12 cellular contexts compared by ENCODE assay signal in the genomic region with DNA sequence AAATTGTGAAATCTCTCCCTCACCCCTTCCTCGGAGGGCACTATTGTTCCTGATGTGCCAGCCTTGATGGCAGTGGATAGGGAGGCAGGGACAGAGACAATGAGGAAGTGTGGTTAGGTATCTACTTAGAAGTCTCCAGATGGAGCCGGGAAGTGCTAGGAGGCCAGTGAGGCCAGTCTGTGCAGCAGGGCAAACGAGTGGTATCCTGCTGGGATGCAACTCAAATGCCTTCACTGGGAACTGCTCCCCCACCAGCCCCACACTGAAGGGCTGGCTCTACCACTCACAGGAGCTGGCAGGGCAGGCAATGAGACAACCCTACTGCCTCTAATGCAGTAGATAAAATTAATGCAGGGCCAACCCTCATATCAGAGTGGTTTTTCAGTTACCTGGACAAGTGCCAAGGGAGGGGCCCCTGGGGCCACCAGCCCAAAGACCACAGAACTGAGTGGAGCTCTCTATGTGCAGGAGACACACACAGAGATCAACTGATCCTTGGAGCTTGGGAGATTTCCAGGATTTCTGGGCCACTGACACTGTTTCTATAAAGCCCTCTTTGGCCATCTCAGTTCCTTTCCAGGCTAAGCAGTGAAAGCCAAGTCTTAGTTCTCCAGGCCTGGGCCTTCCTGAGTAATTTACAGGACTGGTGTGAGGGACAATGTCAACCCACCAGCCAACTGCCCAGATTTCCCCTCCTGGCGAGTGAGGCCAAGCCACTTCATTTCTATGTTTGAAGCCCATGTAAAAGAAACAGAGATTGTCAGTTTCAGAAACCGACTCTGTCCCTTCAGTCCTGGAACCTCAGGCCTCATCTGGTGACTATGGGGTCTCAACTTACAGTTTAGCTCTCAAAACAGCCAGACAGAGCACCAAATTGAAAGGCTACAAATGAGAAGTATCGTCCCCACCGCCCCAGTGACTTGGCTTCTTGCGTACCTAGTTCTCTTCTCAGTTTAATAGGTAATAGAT. TPM values are rescaled to one million over a fixed set of nuclear protein-coding genes. Genes with fewer than 3 reads are reported as not detected.
DNase-seq lines count a peak whose midpoint lies in the region; ATAC-seq, FAIRE-seq and TF ChIP-seq lines count a peak whose summit lies in the region.
"Had no signal": no experiment of that assay in that cellular context is flagged by ENCODE, and none has a peak within 500 bp of the region (broad histone marks: within the 10 kb centered on the region; RNA-seq: fewer than 3 reads in every experiment).

No MANE protein-coding gene starts in this region.

- FAIRE-seq in GM19239 (lab: Jason Lieb, UNC), result no peak

- DNase-seq in stimulated activated CD4-positive, alpha-beta T cell treated with anti-CD3 and anti-CD28 coated beads, Interleukin-15, amount 100 ng/mL, for 24 hours, result peak; percentile 20
- no peak for DNase-seq in stimulated activated CD4-positive, alpha-beta T cell treated with anti-CD3 and anti-CD28 coated beads, Interleukin-4, amount 100 ng/mL, for 4 hours
- DNase-seq in RWPE1 (ENCODE audit: low spot score) (no peak), GM19239 (ENCODE audit: insufficient read length, low spot score) (no peak)
- DNase-seq: NCI-H446 treated with DMSO at 0.1 percent for 48 hours, ovary, SJCRH30 had no signal

- CTCF ChIA-PET in RWPE1 (lab: Yijun Ruan, JAX), result no interaction called here

- ATAC-seq in HG02981 (IDR thresholded peaks at IDR 0.05; ENCODE audit: unreplicated experiment) (no peak), GM21390 (IDR thresholded peaks at IDR 0.05; ENCODE audit: unreplicated experiment) (no peak)
- ATAC-seq: left lobe of liver had no signal

- POLR2A ChIA-PET in RWPE1 (lab: Yijun Ruan, JAX; ENCODE audit: low non-redundant PET), result no interaction called here

- TF ChIP-seq CTCF in RWPE1 (conservative IDR thresholded peaks at IDR 0.05; ENCODE audit: low read depth), result no peak

- H3K27ac ChIP-seq in RWPE1, result peak overlapping the region; percentile 96
- H3K27ac ChIP-seq in cingulate gyrus (ENCODE audit: low read depth, low read length), result peak overlapping the region; percentile 75
- H3K27ac ChIP-seq in temporal lobe (ENCODE audit: low read depth, low read length), result peak overlapping the region; percentile 51
- H3K27ac ChIP-seq: ovary, SJCRH30 had no signal

RNA-seq across cellular contexts. Expression of a gene that starts 4.1 kb away (rescaled TPM):
- total RNA-seq in temporal lobe, result 77.7 TPM

RNA-seq across cellular contexts. Expression of a gene that starts 40.6 kb away (rescaled TPM):
- total RNA-seq in temporal lobe, result 7.6 TPM

RNA-seq across cellular contexts. Expression of a gene that starts 59.5 kb away (rescaled TPM):
- total RNA-seq in temporal lobe, result 0.49 TPM
- total RNA-seq: SJCRH30 had no signal
